In genomic region chr14:105480807-105481801, GRCh38 we compare ENCODE assay signal across 8 cellular contexts. TPM values are rescaled to one million over a fixed set of nuclear protein-coding genes. Genes with fewer than 3 reads are reported as not detected.
DNase-seq lines count a peak whose midpoint lies in the region; ATAC-seq and TF ChIP-seq lines count a peak whose summit lies in the region.

No MANE protein-coding gene starts in this region.

- no peak overlapping the region for H3K4me3 Mint-ChIP-seq in progenitor cell of endocrine pancreas (ENCODE audit: low read depth)

- no peak overlapping the region for H3K27ac Mint-ChIP-seq in progenitor cell of endocrine pancreas

- peaks cover 12% of the 10 kb centered on the region for H3K4me1 Mint-ChIP-seq in progenitor cell of endocrine pancreas (ENCODE audit: low read depth)

- TF ChIP-seq POLR2A in heart left ventricle (IDR thresholded peaks at IDR 0.05): no peak

- DNase-seq in ELR (ENCODE audit: low read depth) (peak; percentile 89), NCI-H1417 (lab: John Stamatoyannopoulos, UW) (peak; percentile 85 to 96 (median 91)), T follicular helper cell (ENCODE audit: low read depth) (peak; percentile 85), heart left ventricle (peak; percentile 91 to 95 (median 92)), progenitor cell of endocrine pancreas (ENCODE audit: low spot score, unreplicated experiment) (peak; percentile 92), ureter (ENCODE audit: low spot score) (peak; percentile 92)

- no peaks in the 10 kb centered on the region for H3K9me3 Mint-ChIP-seq in progenitor cell of endocrine pancreas (ENCODE audit: low read depth)

- H3K4me1 ChIP-seq in heart left ventricle: peaks cover 25 to 97% (median 86%) of the 10 kb centered on the region in 12 donors

- H3K27me3 ChIP-seq in heart left ventricle: peaks cover 0 to 12% (median 0%) of the 10 kb centered on the region in 9 donors

- H3K27ac ChIP-seq in adipose tissue (ENCODE audit: low read depth, low read length) (peak overlapping the region; percentile 92), heart left ventricle (peak overlapping the region; percentile 94 to 100 (median 97))

- peak overlapping the region; percentile 0 to 56 (median 42) for H3K4me3 ChIP-seq in heart left ventricle

- peak; percentile 98 to 100 (median 99) for TF ChIP-seq CTCF in heart left ventricle (IDR thresholded peaks at IDR 0.05)
- TF ChIP-seq CTCF in progenitor cell of endocrine pancreas (IDR thresholded peaks at IDR 0.05; ENCODE audit: unreplicated experiment): peak; percentile 97

- no peaks in the 10 kb centered on the region for H3K9me3 ChIP-seq in heart left ventricle

- H3K36me3 ChIP-seq in heart left ventricle: peaks cover 0 to 22% (median 15%) of the 10 kb centered on the region in 9 donors

- intact Hi-C loops in heart left ventricle (cut with DNase I): loop anchor here in 1 of 10 donors (10.0 kb wide), 1 partner anchor 66 kb away; the partner anchor contains the start of gene MTA1

- ATAC-seq in HG02571 (IDR thresholded peaks at IDR 0.05; ENCODE audit: unreplicated experiment): peak; percentile 41
- peak; percentile 59 to 76 (median 68) for ATAC-seq in heart left ventricle

- H3K27me3 Mint-ChIP-seq in progenitor cell of endocrine pancreas: peaks cover 38% of the 10 kb centered on the region

- peaks cover 3% of the 10 kb centered on the region for H3K36me3 Mint-ChIP-seq in progenitor cell of endocrine pancreas (ENCODE audit: insufficient read depth)

- 0 to 1% (median 1%) methylated on average over 34 to 35 of the region's 35 CpGs for WGBS in adipose tissue, 3 donors
- 0 to 1% (median 1%) methylated on average over 12 to 35 of the region's 35 CpGs for WGBS in heart left ventricle, 4 donors

RNA-seq across cellular contexts. Expression of gene CRIP1, which starts 5.6 kb away (rescaled TPM):
- polyA plus RNA-seq in adipose tissue (100 to 1,000 TPM in 2 of 3 donors, 10 to 100 TPM in 1; 16.9 to 258 (median 122) TPM), heart left ventricle (100 to 1,000 TPM in 1 of 2 donors, 10 to 100 TPM in 1; 81.1 to 109 TPM)
- total RNA-seq in heart left ventricle (100 to 1,000 TPM in 1 of 9 donors, 10 to 100 TPM in 8; 12.1 to 195 (median 56.9) TPM), progenitor cell of endocrine pancreas (5.1 TPM in 2 replicates), ureter (127 TPM)

RNA-seq across cellular contexts. Expression of gene CRIP2, which starts 6.5 kb away (rescaled TPM):
- polyA plus RNA-seq in adipose tissue: 100 to 1,000 TPM in 2 of 3 donors, 10 to 100 TPM in 1; 47.0 to 294 (median 210) TPM
- 1,000 to 10,000 TPM in 2 of 9 donors, 100 to 1,000 TPM in 7; 695 to 1,715 (median 851) TPM for total RNA-seq in heart left ventricle
- polyA plus RNA-seq in heart left ventricle: 1,000 to 10,000 TPM in 1 of 2 donors, 100 to 1,000 TPM in 1; 829 to 1,402 TPM
- total RNA-seq in progenitor cell of endocrine pancreas: 17.0 and 19.6 TPM in 2 replicates
- total RNA-seq in ureter: 186 TPM

RNA-seq across cellular contexts. Expression of gene TEDC1, which starts 9.9 kb away (rescaled TPM):
- 1 to 10 TPM; 4.6 to 8.1 (median 6.6) TPM for polyA plus RNA-seq in adipose tissue
- total RNA-seq in heart left ventricle: 10 to 100 TPM in 1 of 9 donors, 1 to 10 TPM in 7, under 1 TPM in 1; 0.94 to 12.4 (median 3.2) TPM
- polyA plus RNA-seq in heart left ventricle: 1 to 10 TPM; 4.8 to 6.7 TPM
- 20.5 and 20.8 TPM in 2 replicates for total RNA-seq in progenitor cell of endocrine pancreas
- total RNA-seq in ureter: 9.7 TPM

RNA-seq across cellular contexts. Expression of gene TMEM121, which starts 45.3 kb away (rescaled TPM):
- polyA plus RNA-seq in adipose tissue: 1 to 10 TPM; 1.8 to 2.6 (median 1.8) TPM
- total RNA-seq in heart left ventricle: 1 to 10 TPM; 1.0 to 4.4 (median 2.0) TPM
- polyA plus RNA-seq in heart left ventricle: 1 to 10 TPM; 1.1 to 1.5 TPM
- 3.9 and 4.5 TPM in 2 replicates for total RNA-seq in progenitor cell of endocrine pancreas
- 1.1 TPM for total RNA-seq in ureter

Comparison
In these comparisons a context has a peak if more than half of its experiments do, and no peak if none do; other contexts are left out.
1. Peak in every context shown above with its lines: DNase-seq, ATAC-seq, H3K4me3 ChIP-seq and H3K27ac ChIP-seq.